1 cellular context compared by ENCODE assay signal in the genomic region with DNA sequence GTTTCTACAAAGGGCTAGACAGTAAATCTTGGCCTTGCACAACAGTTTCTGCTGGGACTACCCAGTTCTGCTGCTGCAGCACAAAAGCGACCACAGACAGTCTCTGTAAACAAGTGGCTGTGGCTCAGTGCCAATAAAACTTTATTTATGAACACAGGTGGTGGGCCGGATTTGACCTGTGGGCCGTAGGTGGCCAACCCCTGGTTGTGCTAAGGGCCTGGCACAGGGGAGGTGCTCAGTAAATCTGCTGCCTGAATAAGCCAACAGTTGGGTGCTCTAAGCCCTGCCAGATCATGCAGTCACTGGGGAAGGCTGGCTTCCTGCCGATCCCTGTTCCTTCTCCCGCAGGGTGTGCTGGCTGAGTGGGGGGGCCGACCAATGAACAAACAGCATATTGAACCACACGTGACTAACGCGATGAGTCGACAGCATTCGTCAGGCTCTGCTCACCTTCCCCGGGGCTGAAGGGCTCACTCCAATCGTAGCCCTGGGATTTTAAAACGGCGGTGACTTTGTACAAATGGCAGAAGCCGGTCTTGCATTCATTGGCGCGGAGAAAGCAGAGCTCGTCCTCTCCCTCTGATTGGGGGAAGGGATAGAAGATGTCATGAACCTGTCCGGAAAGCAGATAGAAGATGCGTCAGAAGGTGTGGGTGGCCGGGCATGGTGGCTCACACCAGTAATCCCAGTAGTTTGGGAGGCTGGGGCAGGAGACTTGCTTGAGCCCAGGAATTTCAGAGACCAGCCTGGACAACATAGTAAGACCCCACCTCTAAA.
TF ChIP-seq lines count a peak whose summit lies in the region.

No MANE protein-coding gene starts in this region.

TF ChIP-seq in HEK293, 187 proteins besides CTCF, POLR2A, EP300 and RAD21 (continued from another document):
- no peak for TF ChIP-seq ZNF292 (tag by site-specific recombination; IDR thresholded peaks at IDR 0.05; ENCODE audit: borderline replicate concordance, low read depth)
- TF ChIP-seq, protein P1, sequence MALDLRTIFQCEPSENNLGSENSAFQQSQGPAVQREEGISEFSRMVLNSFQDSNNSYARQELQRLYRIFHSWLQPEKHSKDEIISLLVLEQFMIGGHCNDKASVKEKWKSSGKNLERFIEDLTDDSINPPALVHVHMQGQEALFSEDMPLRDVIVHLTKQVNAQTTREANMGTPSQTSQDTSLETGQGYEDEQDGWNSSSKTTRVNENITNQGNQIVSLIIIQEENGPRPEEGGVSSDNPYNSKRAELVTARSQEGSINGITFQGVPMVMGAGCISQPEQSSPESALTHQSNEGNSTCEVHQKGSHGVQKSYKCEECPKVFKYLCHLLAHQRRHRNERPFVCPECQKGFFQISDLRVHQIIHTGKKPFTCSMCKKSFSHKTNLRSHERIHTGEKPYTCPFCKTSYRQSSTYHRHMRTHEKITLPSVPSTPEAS (tag by site-specific recombination; IDR thresholded peaks at IDR 0.05): no peak
- no peak for TF ChIP-seq WT1 (tag by site-specific recombination; IDR thresholded peaks at IDR 0.05)
- TF ChIP-seq ZSCAN30 (tag by site-specific recombination; IDR thresholded peaks at IDR 0.05): no peak
- TF ChIP-seq, protein P2, sequence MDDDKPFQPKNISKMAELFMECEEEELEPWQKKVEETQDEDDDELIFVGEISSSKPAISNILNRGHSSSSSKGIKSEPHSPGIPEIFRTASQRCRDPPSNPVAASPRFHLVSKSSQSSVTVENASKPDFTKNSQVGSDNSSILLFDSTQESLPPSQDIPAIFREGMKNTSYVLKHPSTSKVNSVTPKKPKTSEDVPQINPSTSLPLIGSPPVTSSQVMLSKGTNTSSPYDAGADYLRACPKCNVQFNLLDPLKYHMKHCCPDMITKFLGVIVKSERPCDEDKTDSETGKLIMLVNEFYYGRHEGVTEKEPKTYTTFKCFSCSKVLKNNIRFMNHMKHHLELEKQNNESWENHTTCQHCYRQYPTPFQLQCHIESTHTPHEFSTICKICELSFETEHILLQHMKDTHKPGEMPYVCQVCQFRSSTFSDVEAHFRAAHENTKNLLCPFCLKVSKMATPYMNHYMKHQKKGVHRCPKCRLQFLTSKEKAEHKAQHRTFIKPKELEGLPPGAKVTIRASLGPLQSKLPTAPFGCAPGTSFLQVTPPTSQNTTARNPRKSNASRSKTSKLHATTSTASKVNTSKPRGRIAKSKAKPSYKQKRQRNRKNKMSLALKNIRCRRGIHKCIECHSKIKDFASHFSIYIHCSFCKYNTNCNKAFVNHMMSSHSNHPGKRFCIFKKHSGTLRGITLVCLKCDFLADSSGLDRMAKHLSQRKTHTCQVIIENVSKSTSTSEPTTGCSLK (tag by site-specific recombination; IDR thresholded peaks at IDR 0.05): no peak
- TF ChIP-seq, protein P3, sequence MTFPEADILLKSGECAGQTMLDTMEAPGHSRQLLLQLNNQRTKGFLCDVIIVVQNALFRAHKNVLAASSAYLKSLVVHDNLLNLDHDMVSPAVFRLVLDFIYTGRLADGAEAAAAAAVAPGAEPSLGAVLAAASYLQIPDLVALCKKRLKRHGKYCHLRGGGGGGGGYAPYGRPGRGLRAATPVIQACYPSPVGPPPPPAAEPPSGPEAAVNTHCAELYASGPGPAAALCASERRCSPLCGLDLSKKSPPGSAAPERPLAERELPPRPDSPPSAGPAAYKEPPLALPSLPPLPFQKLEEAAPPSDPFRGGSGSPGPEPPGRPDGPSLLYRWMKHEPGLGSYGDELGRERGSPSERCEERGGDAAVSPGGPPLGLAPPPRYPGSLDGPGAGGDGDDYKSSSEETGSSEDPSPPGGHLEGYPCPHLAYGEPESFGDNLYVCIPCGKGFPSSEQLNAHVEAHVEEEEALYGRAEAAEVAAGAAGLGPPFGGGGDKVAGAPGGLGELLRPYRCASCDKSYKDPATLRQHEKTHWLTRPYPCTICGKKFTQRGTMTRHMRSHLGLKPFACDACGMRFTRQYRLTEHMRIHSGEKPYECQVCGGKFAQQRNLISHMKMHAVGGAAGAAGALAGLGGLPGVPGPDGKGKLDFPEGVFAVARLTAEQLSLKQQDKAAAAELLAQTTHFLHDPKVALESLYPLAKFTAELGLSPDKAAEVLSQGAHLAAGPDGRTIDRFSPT (tag by site-specific recombination; IDR thresholded peaks at IDR 0.05): 0 out of 2 replicates have a peak, but pooled peaks have one; percentile 11
- TF ChIP-seq ZNF544 (tag by site-specific recombination; IDR thresholded peaks at IDR 0.05): no peak
- TF ChIP-seq ZSCAN16 (tag by site-specific recombination; IDR thresholded peaks at IDR 0.05): no peak
- TF ChIP-seq ZNF114 (tag by site-specific recombination; IDR thresholded peaks at IDR 0.05): no peak
- TF ChIP-seq, protein P4, sequence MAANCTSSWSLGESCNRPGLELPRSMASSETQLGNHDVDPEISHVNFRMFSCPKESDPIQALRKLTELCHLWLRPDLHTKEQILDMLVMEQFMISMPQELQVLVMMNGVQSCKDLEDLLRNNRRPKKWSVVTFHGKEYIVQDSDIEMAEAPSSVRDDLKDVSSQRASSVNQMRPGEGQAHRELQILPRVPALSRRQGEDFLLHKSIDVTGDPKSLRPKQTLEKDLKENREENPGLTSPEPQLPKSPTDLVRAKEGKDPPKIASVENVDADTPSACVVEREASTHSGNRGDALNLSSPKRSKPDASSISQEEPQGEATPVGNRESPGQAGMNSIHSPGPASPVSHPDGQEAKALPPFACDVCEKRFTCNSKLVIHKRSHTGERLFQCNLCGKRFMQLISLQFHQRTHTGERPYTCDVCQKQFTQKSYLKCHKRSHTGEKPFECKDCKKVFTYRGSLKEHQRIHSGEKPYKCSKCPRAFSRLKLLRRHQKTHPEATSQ (tag by site-specific recombination; IDR thresholded peaks at IDR 0.05): no peak
- no peak for TF ChIP-seq ZNF335 (tag by site-specific recombination; conservative IDR thresholded peaks at IDR 0.05)
- TF ChIP-seq ZNF701 (tag by site-specific recombination; IDR thresholded peaks at IDR 0.05): no peak
- TF ChIP-seq FEZF1 (tag by site-specific recombination; IDR thresholded peaks at IDR 0.05): no peak
- peak; percentile 65 for TF ChIP-seq SCRT1 (tag by site-specific recombination; IDR thresholded peaks at IDR 0.05; ENCODE audit: borderline replicate concordance)
- TF ChIP-seq, protein P5, sequence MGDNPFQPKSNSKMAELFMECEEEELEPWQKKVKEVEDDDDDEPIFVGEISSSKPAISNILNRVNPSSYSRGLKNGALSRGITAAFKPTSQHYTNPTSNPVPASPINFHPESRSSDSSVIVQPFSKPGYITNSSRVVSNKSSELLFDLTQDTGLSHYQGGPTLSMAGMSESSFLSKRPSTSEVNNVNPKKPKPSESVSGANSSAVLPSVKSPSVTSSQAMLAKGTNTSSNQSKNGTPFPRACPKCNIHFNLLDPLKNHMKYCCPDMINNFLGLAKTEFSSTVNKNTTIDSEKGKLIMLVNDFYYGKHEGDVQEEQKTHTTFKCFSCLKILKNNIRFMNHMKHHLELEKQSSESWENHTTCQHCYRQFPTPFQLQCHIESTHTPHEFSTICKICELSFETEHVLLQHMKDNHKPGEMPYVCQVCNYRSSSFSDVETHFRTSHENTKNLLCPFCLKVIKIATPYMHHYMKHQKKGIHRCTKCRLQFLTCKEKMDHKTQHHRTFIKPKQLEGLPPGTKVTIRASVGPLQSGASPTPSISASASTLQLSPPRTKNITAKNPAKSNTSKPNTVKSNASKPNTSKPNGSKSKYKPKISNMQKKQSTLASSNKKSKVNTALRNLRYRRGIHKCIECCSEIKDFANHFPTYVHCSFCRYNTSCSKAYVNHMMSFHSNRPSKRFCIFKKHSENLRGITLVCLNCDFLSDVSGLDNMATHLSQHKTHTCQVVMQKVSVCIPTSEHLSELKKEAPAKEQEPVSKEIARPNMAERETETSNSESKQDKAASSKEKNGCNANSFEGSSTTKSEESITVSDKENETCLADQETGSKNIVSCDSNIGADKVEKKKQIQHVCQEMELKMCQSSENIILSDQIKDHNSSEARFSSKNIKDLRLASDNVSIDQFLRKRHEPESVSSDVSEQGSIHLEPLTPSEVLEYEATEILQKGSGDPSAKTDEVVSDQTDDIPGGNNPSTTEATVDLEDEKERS (tag by site-specific recombination; IDR thresholded peaks at IDR 0.05): no peak
- no peak for TF ChIP-seq ZNF16 (tag by site-specific recombination; IDR thresholded peaks at IDR 0.05; ENCODE audit: low read depth)
- TF ChIP-seq ZNF558 (tag by site-specific recombination; IDR thresholded peaks at IDR 0.05): no peak
- no peak for TF ChIP-seq HOXC10 (CRISPR knock-in tag; IDR thresholded peaks at IDR 0.05)
- no peak for TF ChIP-seq MEIS1 (CRISPR knock-in tag; IDR thresholded peaks at IDR 0.05; ENCODE audit: borderline replicate concordance)
- no peak for TF ChIP-seq ZNF2 (tag by site-specific recombination; IDR thresholded peaks at IDR 0.05)
- no peak for TF ChIP-seq SETDB1 (IDR thresholded peaks at IDR 0.05; ENCODE audit: insufficient read length, low read length)
- TF ChIP-seq ZNF341 (tag by site-specific recombination; IDR thresholded peaks at IDR 0.05; ENCODE audit: low read depth): peak; percentile 89
- TF ChIP-seq ZBTB17 (tag by site-specific recombination; IDR thresholded peaks at IDR 0.05): peak; percentile 65
- no peak for TF ChIP-seq ZNF555 (tag by site-specific recombination; conservative IDR thresholded peaks at IDR 0.05)
- TF ChIP-seq ZNF169 (tag by site-specific recombination; IDR thresholded peaks at IDR 0.05): no peak
- TF ChIP-seq YY1 (tag by site-specific recombination; IDR thresholded peaks at IDR 0.05): no peak
- TF ChIP-seq, protein P6, sequence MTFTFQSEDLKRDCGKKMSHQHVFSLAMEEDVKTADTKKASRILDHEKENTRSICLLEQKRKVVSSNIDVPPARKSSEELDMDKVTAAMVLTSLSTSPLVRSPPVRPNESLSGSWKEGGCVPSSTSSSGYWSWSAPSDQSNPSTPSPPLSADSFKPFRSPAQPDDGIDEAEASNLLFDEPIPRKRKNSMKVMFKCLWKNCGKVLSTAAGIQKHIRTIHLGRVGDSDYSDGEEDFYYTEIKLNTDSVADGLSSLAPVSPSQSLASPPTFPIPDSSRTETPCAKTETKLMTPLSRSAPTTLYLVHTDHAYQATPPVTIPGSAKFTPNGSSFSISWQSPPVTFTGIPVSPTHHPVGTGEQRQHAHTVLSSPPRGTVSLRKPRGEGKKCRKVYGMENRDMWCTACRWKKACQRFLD (tag by site-specific recombination; IDR thresholded peaks at IDR 0.05): no peak
- TF ChIP-seq, protein P7, sequence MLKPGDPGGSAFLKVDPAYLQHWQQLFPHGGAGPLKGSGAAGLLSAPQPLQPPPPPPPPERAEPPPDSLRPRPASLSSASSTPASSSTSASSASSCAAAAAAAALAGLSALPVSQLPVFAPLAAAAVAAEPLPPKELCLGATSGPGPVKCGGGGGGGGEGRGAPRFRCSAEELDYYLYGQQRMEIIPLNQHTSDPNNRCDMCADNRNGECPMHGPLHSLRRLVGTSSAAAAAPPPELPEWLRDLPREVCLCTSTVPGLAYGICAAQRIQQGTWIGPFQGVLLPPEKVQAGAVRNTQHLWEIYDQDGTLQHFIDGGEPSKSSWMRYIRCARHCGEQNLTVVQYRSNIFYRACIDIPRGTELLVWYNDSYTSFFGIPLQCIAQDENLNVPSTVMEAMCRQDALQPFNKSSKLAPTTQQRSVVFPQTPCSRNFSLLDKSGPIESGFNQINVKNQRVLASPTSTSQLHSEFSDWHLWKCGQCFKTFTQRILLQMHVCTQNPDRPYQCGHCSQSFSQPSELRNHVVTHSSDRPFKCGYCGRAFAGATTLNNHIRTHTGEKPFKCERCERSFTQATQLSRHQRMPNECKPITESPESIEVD (tag by site-specific recombination; IDR thresholded peaks at IDR 0.05): no peak
- no peak for TF ChIP-seq ZNF776 (tag by site-specific recombination; IDR thresholded peaks at IDR 0.05; ENCODE audit: borderline replicate concordance)
- peak; percentile 36; the same call in 1 of the 2 replicates for TF ChIP-seq ZFHX2 (tag by site-specific recombination; conservative IDR thresholded peaks at IDR 0.05)
- TF ChIP-seq ZNF416 (tag by site-specific recombination; IDR thresholded peaks at IDR 0.05): no peak
- TF ChIP-seq ZNF549 (tag by site-specific recombination; IDR thresholded peaks at IDR 0.05): no peak
- TF ChIP-seq ZNF785 (tag by site-specific recombination; IDR thresholded peaks at IDR 0.05): no peak
- no peak for TF ChIP-seq HOXA7 (CRISPR knock-in tag; IDR thresholded peaks at IDR 0.05; ENCODE audit: borderline replicate concordance)
- no peak for TF ChIP-seq ZNF768 (tag by site-specific recombination; IDR thresholded peaks at IDR 0.05)
- TF ChIP-seq, protein P8, sequence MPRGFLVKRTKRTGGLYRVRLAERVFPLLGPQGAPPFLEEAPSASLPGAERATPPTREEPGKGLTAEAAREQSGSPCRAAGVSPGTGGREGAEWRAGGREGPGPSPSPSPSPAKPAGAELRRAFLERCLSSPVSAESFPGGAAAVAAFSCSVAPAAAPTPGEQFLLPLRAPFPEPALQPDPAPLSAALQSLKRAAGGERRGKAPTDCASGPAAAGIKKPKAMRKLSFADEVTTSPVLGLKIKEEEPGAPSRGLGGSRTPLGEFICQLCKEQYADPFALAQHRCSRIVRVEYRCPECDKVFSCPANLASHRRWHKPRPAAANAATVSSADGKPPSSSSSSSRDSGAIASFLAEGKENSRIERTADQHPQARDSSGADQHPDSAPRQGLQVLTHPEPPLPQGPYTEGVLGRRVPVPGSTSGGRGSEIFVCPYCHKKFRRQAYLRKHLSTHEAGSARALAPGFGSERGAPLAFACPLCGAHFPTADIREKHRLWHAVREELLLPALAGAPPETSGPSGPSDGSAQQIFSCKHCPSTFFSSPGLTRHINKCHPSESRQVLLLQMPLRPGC (tag by site-specific recombination; IDR thresholded peaks at IDR 0.05): no peak
- TF ChIP-seq ZNF561 (tag by site-specific recombination; IDR thresholded peaks at IDR 0.05; ENCODE audit: borderline replicate concordance): peak; percentile 93
- TF ChIP-seq ZNF600 (tag by site-specific recombination; IDR thresholded peaks at IDR 0.05): peak; percentile 96
- no peak for TF ChIP-seq ZNF266 (tag by site-specific recombination; IDR thresholded peaks at IDR 0.05; ENCODE audit: low read depth)
- TF ChIP-seq ZNF140 (tag by site-specific recombination; IDR thresholded peaks at IDR 0.05): no peak
- no peak for TF ChIP-seq ZFP37 (tag by site-specific recombination; IDR thresholded peaks at IDR 0.05)
- TF ChIP-seq, protein P9, sequence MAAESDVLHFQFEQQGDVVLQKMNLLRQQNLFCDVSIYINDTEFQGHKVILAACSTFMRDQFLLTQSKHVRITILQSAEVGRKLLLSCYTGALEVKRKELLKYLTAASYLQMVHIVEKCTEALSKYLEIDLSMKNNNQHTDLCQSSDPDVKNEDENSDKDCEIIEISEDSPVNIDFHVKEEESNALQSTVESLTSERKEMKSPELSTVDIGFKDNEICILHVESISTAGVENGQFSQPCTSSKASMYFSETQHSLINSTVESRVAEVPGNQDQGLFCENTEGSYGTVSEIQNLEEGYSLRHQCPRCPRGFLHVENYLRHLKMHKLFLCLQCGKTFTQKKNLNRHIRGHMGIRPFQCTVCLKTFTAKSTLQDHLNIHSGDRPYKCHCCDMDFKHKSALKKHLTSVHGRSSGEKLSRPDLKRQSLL (tag by site-specific recombination; IDR thresholded peaks at IDR 0.05): no peak
- no peak for TF ChIP-seq ZNF23 (tag by site-specific recombination; IDR thresholded peaks at IDR 0.05; ENCODE audit: borderline replicate concordance)
